13 cellular contexts compared by ENCODE assay signal in the genomic region with DNA sequence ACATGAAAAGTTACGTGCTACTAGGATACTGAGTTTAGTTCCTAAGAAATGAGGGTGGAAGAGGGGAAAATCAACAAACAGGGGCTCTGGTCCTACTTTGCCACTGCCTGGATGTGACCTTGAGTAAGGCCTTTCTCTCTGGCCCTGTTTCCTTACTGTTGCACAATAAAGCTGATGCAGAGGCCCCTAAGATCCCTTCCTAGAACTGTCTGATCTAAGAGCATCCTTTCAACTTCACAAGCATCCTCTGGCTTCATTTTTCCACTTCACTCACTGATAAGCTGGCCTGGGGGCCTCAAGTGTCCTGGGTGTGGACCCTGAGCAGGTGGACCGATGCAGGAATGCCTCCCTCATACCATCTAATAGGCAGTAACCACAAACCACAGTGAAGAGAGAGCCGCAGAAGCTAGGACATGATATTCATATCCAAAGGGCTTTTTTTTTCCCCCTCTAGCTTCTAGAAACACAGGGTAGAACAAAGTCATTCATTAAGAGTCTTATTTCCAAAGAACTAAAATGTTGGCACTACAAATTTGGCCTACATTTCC. TPM values are rescaled to one million over a fixed set of nuclear protein-coding genes. Genes with fewer than 3 reads are reported as not detected.
DNase-seq lines count a peak whose midpoint lies in the region; ATAC-seq and TF ChIP-seq lines count a peak whose summit lies in the region.
"Had no signal": no experiment of that assay in that cellular context is flagged by ENCODE, and none has a peak within 500 bp of the region (broad histone marks: within the 10 kb centered on the region; RNA-seq: fewer than 3 reads in every experiment).

No MANE protein-coding gene starts in this region.

- peaks cover 40% of the 10 kb centered on the region for H3K4me1 ChIP-seq in SJCRH30

- intact Hi-C loops in CD4-positive, alpha-beta T cell (cut with DNase I, micrococcal nuclease): no loop called here

- peaks cover 86% of the 10 kb centered on the region for H3K36me3 Mint-ChIP-seq in CD4-positive, alpha-beta T cell (ENCODE audit: low read depth)
- peaks cover 28% of the 10 kb centered on the region for H3K36me3 Mint-ChIP-seq in osteocyte (ENCODE audit: unreplicated experiment)

- no peak for DNase-seq in CD4-positive, alpha-beta T cell
- DNase-seq in SJCRH30: peak; percentile 47 to 53
- DNase-seq in fibroblast of gingiva (ENCODE audit: low read depth): peak; percentile 42
- no peak for DNase-seq in osteocyte (ENCODE audit: extremely low spot score, unreplicated experiment)
- DNase-seq in NCI-H510A (lab: John Stamatoyannopoulos, UW): no peak
- no peak for DNase-seq in H7
- DNase-seq in activated CD8-positive, alpha-beta memory T cell treated with anti-CD3 and anti-CD28 coated beads, Interleukin-2, amount 50 U/mL, for 48 hours: no peak
- DNase-seq: colonic mucosa, mesendoderm, NCI-H187 treated with DMSO at 0.1 percent for 48 hours, uterus had no signal

- peaks cover 47% of the 10 kb centered on the region for H3K4me1 Mint-ChIP-seq in CD4-positive, alpha-beta T cell (ENCODE audit: low read depth)
- H3K4me1 Mint-ChIP-seq in osteocyte (ENCODE audit: unreplicated experiment): peaks cover 52% of the 10 kb centered on the region

- no peak for ATAC-seq in CD4-positive, alpha-beta T cell (ENCODE audit: poor library complexity)
- ATAC-seq in GM18868 (IDR thresholded peaks at IDR 0.05; ENCODE audit: unreplicated experiment): no peak

- H3K4me3 Mint-ChIP-seq in CD4-positive, alpha-beta T cell: no peak overlapping the region
- H3K4me3 Mint-ChIP-seq in osteocyte (ENCODE audit: unreplicated experiment): no peak overlapping the region
- H3K4me3 Mint-ChIP-seq: IgD-negative memory B cell had no signal

- H3K9me3 ChIP-seq in CD4-positive, alpha-beta T cell (ENCODE audit: control insufficient read depth, low read length): no peaks in the 10 kb centered on the region
- no peaks in the 10 kb centered on the region for H3K9me3 ChIP-seq in SJCRH30 (replicated peaks)
- H3K9me3 ChIP-seq: colonic mucosa, uterus had no signal

- H3K27me3 ChIP-seq in CD4-positive, alpha-beta T cell (ENCODE audit: control insufficient read depth, insufficient read depth, low read length): no peaks in the 10 kb centered on the region
- no peaks in the 10 kb centered on the region for H3K27me3 ChIP-seq in SJCRH30
- no peaks in the 10 kb centered on the region for H3K27me3 ChIP-seq in H7 (ENCODE audit: control insufficient read depth, insufficient read depth, low read length)
- H3K27me3 ChIP-seq: colonic mucosa, uterus had no signal

- H3K27me3 Mint-ChIP-seq in CD4-positive, alpha-beta T cell: no peaks in the 10 kb centered on the region
- no peaks in the 10 kb centered on the region for H3K27me3 Mint-ChIP-seq in osteocyte (ENCODE audit: unreplicated experiment)
- H3K27me3 Mint-ChIP-seq: IgD-negative memory B cell had no signal

- H3K4me3 ChIP-seq in SJCRH30: no peak overlapping the region
- no peak overlapping the region for H3K4me3 ChIP-seq in H7 (ENCODE audit: insufficient read depth, low read depth, low read length)
- H3K4me3 ChIP-seq: colonic mucosa, uterus had no signal

- peaks cover 32% of the 10 kb centered on the region for H3K36me3 ChIP-seq in SJCRH30
- peaks cover 12% of the 10 kb centered on the region for H3K36me3 ChIP-seq in H7 (replicated peaks; ENCODE audit: control insufficient read depth, insufficient read depth, low read length)
- H3K36me3 ChIP-seq: colonic mucosa, uterus had no signal

- H3K27ac Mint-ChIP-seq in CD4-positive, alpha-beta T cell: peak overlapping the region; percentile 54
- peak overlapping the region; percentile 82 for H3K27ac Mint-ChIP-seq in osteocyte (ENCODE audit: unreplicated experiment)

- TF ChIP-seq CTCF in CD4-positive, alpha-beta T cell (IDR thresholded peaks at IDR 0.05): no peak
- TF ChIP-seq CTCF in osteocyte (IDR thresholded peaks at IDR 0.05): no peak

- H3K9me3 Mint-ChIP-seq in CD4-positive, alpha-beta T cell: no peaks in the 10 kb centered on the region
- no peaks in the 10 kb centered on the region for H3K9me3 Mint-ChIP-seq in osteocyte (ENCODE audit: unreplicated experiment)
- H3K9me3 Mint-ChIP-seq: IgD-negative memory B cell had no signal

- POLR2A ChIA-PET in CD4-positive, alpha-beta T cell (lab: Charles Lee): interaction anchor here (0.8 kb wide), 1 partner anchor 20 kb away, joined by 3 read pairs; no protein-coding TSS in a partner anchor

- no peak overlapping the region for H3K27ac ChIP-seq in CD4-positive, alpha-beta T cell (ENCODE audit: low read depth, low read length)
- peak overlapping the region; percentile 6; the same call in 1 of the 2 replicates for H3K27ac ChIP-seq in SJCRH30
- H3K27ac ChIP-seq: colonic mucosa had no signal

- CTCF ChIA-PET in CD4-positive, alpha-beta T cell (lab: Charles Lee): no interaction called here

RNA-seq across cellular contexts. Expression of gene FKBP1A, which starts 21.5 kb away (rescaled TPM):
- total RNA-seq in CD4-positive, alpha-beta T cell: 10 to 100 TPM; 43.3 to 45.4 TPM
- total RNA-seq in SJCRH30 (2014; rRNA removed; shearing (Covaris generic)): 112 and 127 TPM in 2 replicates
- total RNA-seq in osteocyte: 180 and 187 TPM in 2 replicates
- total RNA-seq in H7 (2014; rRNA removed; shearing (Covaris generic)): 132 and 136 TPM in 2 replicates

RNA-seq across cellular contexts. Expression of gene SDCBP2, which starts 42.4 kb away (rescaled TPM):
- total RNA-seq in CD4-positive, alpha-beta T cell: 1 to 10 TPM; 1.2 to 1.3 TPM
- total RNA-seq in SJCRH30 (2014; rRNA removed; shearing (Covaris generic)): 0.71 TPM in 2 replicates
- 0.97 and 1.6 TPM in 2 replicates for total RNA-seq in osteocyte
- total RNA-seq in H7 (2014; rRNA removed; shearing (Covaris generic)): 1.1 and 1.9 TPM in 2 replicates

Comparison
In these comparisons a context has a peak if more than half of its experiments do, and no peak if none do; other contexts are left out.
1. DNase-seq: peak in SJCRH30 (2 of 2) and fibroblast of gingiva (single experiment); none in CD4-positive, alpha-beta T cell (0 of 10), osteocyte (single experiment), NCI-H510A (single experiment), H7 (single experiment) and activated CD8-positive, alpha-beta memory T cell treated with anti-CD3 and anti-CD28 coated beads, Interleukin-2, amount 50 U/mL, for 48 hours (single experiment).